ENCODE assay signal across 1 cellular context in genomic region chr14:89378119-89378518, GRCh38.
TF ChIP-seq lines count a peak whose summit lies in the region.

No MANE protein-coding gene starts in this region.

TF ChIP-seq in GM12878, 131 proteins besides CTCF, POLR2A, EP300 and RAD21 (continued from another document):
- peak; percentile 53; the same call in 1 of the 2 replicates for TF ChIP-seq CREM (IDR thresholded peaks at IDR 0.05; ENCODE audit: low read depth)
- TF ChIP-seq ATF7 (IDR thresholded peaks at IDR 0.05; ENCODE audit: low read depth) = peak; percentile 84
- TF ChIP-seq ZBTB4 (CRISPR knock-in tag; IDR thresholded peaks at IDR 0.05) = no peak
- TF ChIP-seq ATF2 (IDR thresholded peaks at IDR 0.05; ENCODE audit: low read length) = peak; percentile 75
- no peak for TF ChIP-seq TCF7 (IDR thresholded peaks at IDR 0.05; ENCODE audit: borderline replicate concordance)
- TF ChIP-seq JUNB (IDR thresholded peaks at IDR 0.05) = peak; percentile 38; the same call in 1 of the 2 replicates
- 0 out of 2 replicates have a peak, but pooled peaks have one; percentile 13 for TF ChIP-seq CBX5 (IDR thresholded peaks at IDR 0.05; ENCODE audit: low read depth)
- TF ChIP-seq, protein P1, sequence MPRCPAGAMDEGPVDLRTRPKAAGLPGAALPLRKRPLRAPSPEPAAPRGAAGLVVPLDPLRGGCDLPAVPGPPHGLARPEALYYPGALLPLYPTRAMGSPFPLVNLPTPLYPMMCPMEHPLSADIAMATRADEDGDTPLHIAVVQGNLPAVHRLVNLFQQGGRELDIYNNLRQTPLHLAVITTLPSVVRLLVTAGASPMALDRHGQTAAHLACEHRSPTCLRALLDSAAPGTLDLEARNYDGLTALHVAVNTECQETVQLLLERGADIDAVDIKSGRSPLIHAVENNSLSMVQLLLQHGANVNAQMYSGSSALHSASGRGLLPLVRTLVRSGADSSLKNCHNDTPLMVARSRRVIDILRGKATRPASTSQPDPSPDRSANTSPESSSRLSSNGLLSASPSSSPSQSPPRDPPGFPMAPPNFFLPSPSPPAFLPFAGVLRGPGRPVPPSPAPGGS (IDR thresholded peaks at IDR 0.05; ENCODE audit: borderline replicate concordance, insufficient read depth, low read depth, low read length, poor library complexity, severe bottlenecking) = peak; percentile 28
- peak; percentile 35; the same call in 1 of the 2 replicates for TF ChIP-seq EED (IDR thresholded peaks at IDR 0.05; ENCODE audit: low read depth)
- 0 out of 2 replicates have a peak, but pooled peaks have one; percentile 13 for TF ChIP-seq RUNX3 (IDR thresholded peaks at IDR 0.05; ENCODE audit: low read length)
